1 cellular context compared by ENCODE assay signal in the genomic region with DNA sequence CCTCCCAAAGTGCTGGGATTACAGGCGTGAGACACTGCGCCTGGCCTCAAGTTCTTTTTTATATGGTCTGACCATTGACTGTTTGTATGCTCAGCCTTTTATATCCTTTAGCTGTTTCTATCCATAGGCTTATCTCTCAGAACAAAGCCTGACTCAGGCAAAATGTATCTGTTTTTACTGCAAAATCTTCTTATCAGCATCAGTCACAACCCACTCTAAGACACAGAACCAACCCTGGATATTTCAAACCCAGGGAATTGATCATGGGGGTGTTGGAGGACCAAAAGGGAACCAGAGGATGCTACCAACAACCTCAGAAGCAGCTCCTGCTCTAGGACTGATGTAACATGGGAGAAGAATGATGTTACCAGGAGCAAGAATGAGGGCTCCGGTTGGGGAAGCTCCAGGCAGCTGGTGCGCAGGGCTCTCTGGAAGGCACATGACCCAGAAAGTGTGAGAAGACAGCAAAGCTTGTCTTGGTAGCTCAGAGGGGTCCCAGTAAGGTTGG.
A peak's percentile ranks its signal among the peaks of the same experiment; 100 is the strongest.
TF ChIP-seq lines count a peak whose summit lies in the region.

No MANE protein-coding gene starts in this region.

TF ChIP-seq in K562, 482 proteins besides CTCF, POLR2A, EP300 and RAD21 (continued from another document and continues in another):
- TF ChIP-seq, protein P1, sequence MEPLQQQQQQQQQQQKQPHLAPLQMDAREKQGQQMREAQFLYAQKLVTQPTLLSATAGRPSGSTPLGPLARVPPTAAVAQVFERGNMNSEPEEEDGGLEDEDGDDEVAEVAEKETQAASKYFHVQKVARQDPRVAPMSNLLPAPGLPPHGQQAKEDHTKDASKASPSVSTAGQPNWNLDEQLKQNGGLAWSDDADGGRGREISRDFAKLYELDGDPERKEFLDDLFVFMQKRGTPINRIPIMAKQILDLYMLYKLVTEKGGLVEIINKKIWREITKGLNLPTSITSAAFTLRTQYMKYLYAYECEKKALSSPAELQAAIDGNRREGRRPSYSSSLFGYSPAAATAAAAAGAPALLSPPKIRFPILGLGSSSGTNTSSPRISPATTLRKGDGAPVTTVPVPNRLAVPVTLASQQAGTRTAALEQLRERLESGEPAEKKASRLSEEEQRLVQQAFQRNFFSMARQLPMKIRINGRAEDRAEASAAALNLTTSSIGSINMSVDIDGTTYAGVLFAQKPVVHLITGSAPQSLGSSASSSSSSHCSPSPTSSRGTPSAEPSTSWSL (CRISPR knock-in tag; IDR thresholded peaks at IDR 0.05; ENCODE audit: borderline replicate concordance), result no peak
- no peak for TF ChIP-seq BACH1 (tag; IDR thresholded peaks at IDR 0.05)
- no peak for TF ChIP-seq TFAM (CRISPR knock-in tag; conservative IDR thresholded peaks at IDR 0.05)
- no peak for TF ChIP-seq ZNF57 (CRISPR knock-in tag; IDR thresholded peaks at IDR 0.05)
- TF ChIP-seq ZNF3 (CRISPR knock-in tag; IDR thresholded peaks at IDR 0.05), result no peak
- TF ChIP-seq ZC3H8 (IDR thresholded peaks at IDR 0.05), result no peak
- TF ChIP-seq, protein P2, sequence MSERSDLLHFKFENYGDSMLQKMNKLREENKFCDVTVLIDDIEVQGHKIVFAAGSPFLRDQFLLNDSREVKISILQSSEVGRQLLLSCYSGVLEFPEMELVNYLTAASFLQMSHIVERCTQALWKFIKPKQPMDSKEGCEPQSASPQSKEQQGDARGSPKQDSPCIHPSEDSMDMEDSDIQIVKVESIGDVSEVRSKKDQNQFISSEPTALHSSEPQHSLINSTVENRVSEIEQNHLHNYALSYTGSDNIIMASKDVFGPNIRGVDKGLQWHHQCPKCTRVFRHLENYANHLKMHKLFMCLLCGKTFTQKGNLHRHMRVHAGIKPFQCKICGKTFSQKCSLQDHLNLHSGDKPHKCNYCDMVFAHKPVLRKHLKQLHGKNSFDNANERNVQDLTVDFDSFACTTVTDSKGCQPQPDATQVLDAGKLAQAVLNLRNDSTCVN (CRISPR knock-in tag; IDR thresholded peaks at IDR 0.05), result no peak
- 0 out of 2 replicates have a peak, but pooled peaks have one; percentile 66 for TF ChIP-seq ZNF197 (CRISPR knock-in tag; IDR thresholded peaks at IDR 0.05; ENCODE audit: low read depth)
- TF ChIP-seq, protein P3, sequence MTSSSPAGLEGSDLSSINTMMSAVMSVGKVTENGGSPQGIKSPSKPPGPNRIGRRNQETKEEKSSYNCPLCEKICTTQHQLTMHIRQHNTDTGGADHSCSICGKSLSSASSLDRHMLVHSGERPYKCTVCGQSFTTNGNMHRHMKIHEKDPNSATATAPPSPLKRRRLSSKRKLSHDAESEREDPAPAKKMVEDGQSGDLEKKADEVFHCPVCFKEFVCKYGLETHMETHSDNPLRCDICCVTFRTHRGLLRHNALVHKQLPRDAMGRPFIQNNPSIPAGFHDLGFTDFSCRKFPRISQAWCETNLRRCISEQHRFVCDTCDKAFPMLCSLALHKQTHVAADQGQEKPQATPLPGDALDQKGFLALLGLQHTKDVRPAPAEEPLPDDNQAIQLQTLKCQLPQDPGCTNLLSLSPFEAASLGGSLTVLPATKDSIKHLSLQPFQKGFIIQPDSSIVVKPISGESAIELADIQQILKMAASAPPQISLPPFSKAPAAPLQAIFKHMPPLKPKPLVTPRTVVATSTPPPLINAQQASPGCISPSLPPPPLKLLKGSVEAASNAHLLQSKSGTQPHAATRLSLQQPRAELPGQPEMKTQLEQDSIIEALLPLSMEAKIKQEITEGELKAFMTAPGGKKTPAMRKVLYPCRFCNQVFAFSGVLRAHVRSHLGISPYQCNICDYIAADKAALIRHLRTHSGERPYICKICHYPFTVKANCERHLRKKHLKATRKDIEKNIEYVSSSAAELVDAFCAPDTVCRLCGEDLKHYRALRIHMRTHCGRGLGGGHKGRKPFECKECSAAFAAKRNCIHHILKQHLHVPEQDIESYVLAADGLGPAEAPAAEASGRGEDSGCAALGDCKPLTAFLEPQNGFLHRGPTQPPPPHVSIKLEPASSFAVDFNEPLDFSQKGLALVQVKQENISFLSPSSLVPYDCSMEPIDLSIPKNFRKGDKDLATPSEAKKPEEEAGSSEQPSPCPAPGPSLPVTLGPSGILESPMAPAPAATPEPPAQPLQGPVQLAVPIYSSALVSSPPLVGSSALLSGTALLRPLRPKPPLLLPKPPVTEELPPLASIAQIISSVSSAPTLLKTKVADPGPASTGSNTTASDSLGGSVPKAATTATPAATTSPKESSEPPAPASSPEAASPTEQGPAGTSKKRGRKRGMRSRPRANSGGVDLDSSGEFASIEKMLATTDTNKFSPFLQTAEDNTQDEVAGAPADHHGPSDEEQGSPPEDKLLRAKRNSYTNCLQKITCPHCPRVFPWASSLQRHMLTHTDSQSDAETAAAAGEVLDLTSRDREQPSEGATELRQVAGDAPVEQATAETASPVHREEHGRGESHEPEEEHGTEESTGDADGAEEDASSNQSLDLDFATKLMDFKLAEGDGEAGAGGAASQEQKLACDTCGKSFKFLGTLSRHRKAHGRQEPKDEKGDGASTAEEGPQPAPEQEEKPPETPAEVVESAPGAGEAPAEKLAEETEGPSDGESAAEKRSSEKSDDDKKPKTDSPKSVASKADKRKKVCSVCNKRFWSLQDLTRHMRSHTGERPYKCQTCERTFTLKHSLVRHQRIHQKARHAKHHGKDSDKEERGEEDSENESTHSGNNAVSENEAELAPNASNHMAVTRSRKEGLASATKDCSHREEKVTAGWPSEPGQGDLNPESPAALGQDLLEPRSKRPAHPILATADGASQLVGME (CRISPR knock-in tag; IDR thresholded peaks at IDR 0.05), result peak; percentile 63; the same call in 1 of the 2 replicates
- no peak for TF ChIP-seq THRAP3 (IDR thresholded peaks at IDR 0.05; ENCODE audit: borderline replicate concordance)
- no peak for TF ChIP-seq RAD51 (IDR thresholded peaks at IDR 0.05; ENCODE audit: borderline replicate concordance, low read depth)
- TF ChIP-seq BRD9 (IDR thresholded peaks at IDR 0.05; ENCODE audit: low read depth, partially characterized antibody), result no peak
- TF ChIP-seq ZNF174 (CRISPR knock-in tag; IDR thresholded peaks at IDR 0.05), result no peak
- 0 out of 4 replicates have a peak, but pooled peaks of 1 of the 2 experiments have one; percentile 18 for TF ChIP-seq KDM1A (IDR thresholded peaks at IDR 0.05)
- no peak for TF ChIP-seq FOXK2 (conservative IDR thresholded peaks at IDR 0.05 in 1 of 2, IDR thresholded peaks at IDR 0.05 in 1 of 2; ENCODE audit: low read depth in 2 of 2)
- no peak for TF ChIP-seq MYNN (IDR thresholded peaks at IDR 0.05)
- TF ChIP-seq MYNN (CRISPR knock-in tag; IDR thresholded peaks at IDR 0.05), result no peak
- no peak for TF ChIP-seq BRCA1 (IDR thresholded peaks at IDR 0.05)
- TF ChIP-seq BRCA1 (CRISPR knock-in tag; IDR thresholded peaks at IDR 0.05), result no peak
- TF ChIP-seq, protein P4, sequence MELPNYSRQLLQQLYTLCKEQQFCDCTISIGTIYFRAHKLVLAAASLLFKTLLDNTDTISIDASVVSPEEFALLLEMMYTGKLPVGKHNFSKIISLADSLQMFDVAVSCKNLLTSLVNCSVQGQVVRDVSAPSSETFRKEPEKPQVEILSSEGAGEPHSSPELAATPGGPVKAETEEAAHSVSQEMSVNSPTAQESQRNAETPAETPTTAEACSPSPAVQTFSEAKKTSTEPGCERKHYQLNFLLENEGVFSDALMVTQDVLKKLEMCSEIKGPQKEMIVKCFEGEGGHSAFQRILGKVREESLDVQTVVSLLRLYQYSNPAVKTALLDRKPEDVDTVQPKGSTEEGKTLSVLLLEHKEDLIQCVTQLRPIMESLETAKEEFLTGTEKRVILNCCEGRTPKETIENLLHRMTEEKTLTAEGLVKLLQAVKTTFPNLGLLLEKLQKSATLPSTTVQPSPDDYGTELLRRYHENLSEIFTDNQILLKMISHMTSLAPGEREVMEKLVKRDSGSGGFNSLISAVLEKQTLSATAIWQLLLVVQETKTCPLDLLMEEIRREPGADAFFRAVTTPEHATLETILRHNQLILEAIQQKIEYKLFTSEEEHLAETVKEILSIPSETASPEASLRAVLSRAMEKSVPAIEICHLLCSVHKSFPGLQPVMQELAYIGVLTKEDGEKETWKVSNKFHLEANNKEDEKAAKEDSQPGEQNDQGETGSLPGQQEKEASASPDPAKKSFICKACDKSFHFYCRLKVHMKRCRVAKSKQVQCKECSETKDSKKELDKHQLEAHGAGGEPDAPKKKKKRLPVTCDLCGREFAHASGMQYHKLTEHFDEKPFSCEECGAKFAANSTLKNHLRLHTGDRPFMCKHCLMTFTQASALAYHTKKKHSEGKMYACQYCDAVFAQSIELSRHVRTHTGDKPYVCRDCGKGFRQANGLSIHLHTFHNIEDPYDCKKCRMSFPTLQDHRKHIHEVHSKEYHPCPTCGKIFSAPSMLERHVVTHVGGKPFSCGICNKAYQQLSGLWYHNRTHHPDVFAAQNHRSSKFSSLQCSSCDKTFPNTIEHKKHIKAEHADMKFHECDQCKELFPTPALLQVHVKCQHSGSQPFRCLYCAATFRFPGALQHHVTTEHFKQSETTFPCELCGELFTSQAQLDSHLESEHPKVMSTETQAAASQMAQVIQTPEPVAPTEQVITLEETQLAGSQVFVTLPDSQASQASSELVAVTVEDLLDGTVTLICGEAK (IDR thresholded peaks at IDR 0.05), result no peak
- TF ChIP-seq, protein P4 (CRISPR knock-in tag; IDR thresholded peaks at IDR 0.05), result no peak
- TF ChIP-seq TEAD4 (IDR thresholded peaks at IDR 0.05; ENCODE audit: low read length), result peak; percentile 74
- TF ChIP-seq TEAD4 (CRISPR knock-in tag; IDR thresholded peaks at IDR 0.05; ENCODE audit: borderline replicate concordance), result no peak
- TF ChIP-seq MYC (IDR thresholded peaks at IDR 0.05; ENCODE audit: low read depth, low read length), result 0 out of 2 replicates have a peak, but pooled peaks have one; percentile 11
- no peak for TF ChIP-seq MYC (CRISPR knock-in tag; IDR thresholded peaks at IDR 0.05; ENCODE audit: borderline replicate concordance, low read depth)
- peak; percentile 89 for TF ChIP-seq TAL1 (IDR thresholded peaks at IDR 0.05)
- peak; percentile 64; the same call in 1 of the 2 replicates for TF ChIP-seq FOXM1 (IDR thresholded peaks at IDR 0.05; ENCODE audit: low read depth)
- TF ChIP-seq FOXM1 (CRISPR knock-in tag; IDR thresholded peaks at IDR 0.05; ENCODE audit: low read depth), result no peak
- TF ChIP-seq ZC3H4 (CRISPR knock-in tag; IDR thresholded peaks at IDR 0.05; ENCODE audit: borderline replicate concordance), result no peak
- TF ChIP-seq MAFK (IDR thresholded peaks at IDR 0.05; ENCODE audit: low read length), result peak; percentile 62; the same call in 1 of the 2 replicates
- peak; percentile 92 for TF ChIP-seq CC2D1A (IDR thresholded peaks at IDR 0.05)
- no peak for TF ChIP-seq MCM3 (IDR thresholded peaks at IDR 0.05)
- no peak for TF ChIP-seq SMAD3 (CRISPR knock-in tag; conservative IDR thresholded peaks at IDR 0.05)
- no peak for TF ChIP-seq OTX1 (CRISPR knock-in tag; IDR thresholded peaks at IDR 0.05)
- no peak for TF ChIP-seq GABPB1 (CRISPR knock-in tag; IDR thresholded peaks at IDR 0.05)
- no peak for TF ChIP-seq ZFP30 (CRISPR knock-in tag; IDR thresholded peaks at IDR 0.05; ENCODE audit: borderline replicate concordance)
- TF ChIP-seq NR2C1 (IDR thresholded peaks at IDR 0.05), result no peak
- TF ChIP-seq NR2C1 (tag; IDR thresholded peaks at IDR 0.05), result no peak
- TF ChIP-seq, protein P5, sequence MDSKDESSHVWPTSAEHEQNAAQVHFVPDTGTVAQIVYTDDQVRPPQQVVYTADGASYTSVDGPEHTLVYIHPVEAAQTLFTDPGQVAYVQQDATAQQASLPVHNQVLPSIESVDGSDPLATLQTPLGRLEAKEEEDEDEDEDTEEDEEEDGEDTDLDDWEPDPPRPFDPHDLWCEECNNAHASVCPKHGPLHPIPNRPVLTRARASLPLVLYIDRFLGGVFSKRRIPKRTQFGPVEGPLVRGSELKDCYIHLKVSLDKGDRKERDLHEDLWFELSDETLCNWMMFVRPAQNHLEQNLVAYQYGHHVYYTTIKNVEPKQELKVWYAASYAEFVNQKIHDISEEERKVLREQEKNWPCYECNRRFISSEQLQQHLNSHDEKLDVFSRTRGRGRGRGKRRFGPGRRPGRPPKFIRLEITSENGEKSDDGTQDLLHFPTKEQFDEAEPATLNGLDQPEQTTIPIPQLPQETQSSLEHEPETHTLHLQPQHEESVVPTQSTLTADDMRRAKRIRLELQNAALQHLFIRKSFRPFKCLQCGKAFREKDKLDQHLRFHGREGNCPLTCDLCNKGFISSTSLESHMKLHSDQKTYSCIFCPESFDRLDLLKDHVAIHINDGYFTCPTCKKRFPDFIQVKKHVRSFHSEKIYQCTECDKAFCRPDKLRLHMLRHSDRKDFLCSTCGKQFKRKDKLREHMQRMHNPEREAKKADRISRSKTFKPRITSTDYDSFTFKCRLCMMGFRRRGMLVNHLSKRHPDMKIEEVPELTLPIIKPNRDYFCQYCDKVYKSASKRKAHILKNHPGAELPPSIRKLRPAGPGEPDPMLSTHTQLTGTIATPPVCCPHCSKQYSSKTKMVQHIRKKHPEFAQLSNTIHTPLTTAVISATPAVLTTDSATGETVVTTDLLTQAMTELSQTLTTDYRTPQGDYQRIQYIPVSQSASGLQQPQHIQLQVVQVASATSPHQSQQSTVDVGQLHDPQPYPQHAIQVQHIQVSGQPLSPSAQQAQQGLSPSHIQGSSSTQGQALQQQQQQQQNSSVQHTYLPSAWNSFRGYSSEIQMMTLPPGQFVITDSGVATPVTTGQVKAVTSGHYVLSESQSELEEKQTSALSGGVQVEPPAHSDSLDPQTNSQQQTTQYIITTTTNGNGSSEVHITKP (IDR thresholded peaks at IDR 0.05; ENCODE audit: partially characterized antibody), result no peak
- no peak for TF ChIP-seq PYGO2 (tag; IDR thresholded peaks at IDR 0.05)
- TF ChIP-seq BMI1 (IDR thresholded peaks at IDR 0.05; ENCODE audit: low read length), result no peak
- peak; percentile 81 for TF ChIP-seq CBFA2T3 (IDR thresholded peaks at IDR 0.05)
- TF ChIP-seq ZNF551 (CRISPR knock-in tag; IDR thresholded peaks at IDR 0.05), result no peak
- TF ChIP-seq FOXK1 (CRISPR knock-in tag; IDR thresholded peaks at IDR 0.05; ENCODE audit: borderline replicate concordance), result no peak
- TF ChIP-seq MCM5 (IDR thresholded peaks at IDR 0.05; ENCODE audit: low read depth), result no peak
